20 cellular contexts compared by ENCODE assay signal in genomic region chr1:48645883-48646282, GRCh38.
DNase-seq lines count a peak whose midpoint lies in the region; ATAC-seq and TF ChIP-seq lines count a peak whose summit lies in the region.
"Had no signal": no experiment of that assay in that cellular context is flagged by ENCODE, and none has a peak within 500 bp of the region (broad histone marks: within the 10 kb centered on the region; RNA-seq: fewer than 3 reads in every experiment).

No MANE protein-coding gene starts in this region.

- H3K4ac ChIP-seq in H9 (ENCODE audit: low read depth, low read length): no peak overlapping the region

- H2BK5ac ChIP-seq in H9 (ENCODE audit: insufficient read length, low read length): no peak overlapping the region

- no peak overlapping the region for H3K56ac ChIP-seq in H9 (ENCODE audit: insufficient read length, low read depth, low read length)

- H3K27ac Mint-ChIP-seq in H9: peak overlapping the region; percentile 5 to 79 (median 49); a peak in 4 of 7 replicates
- H3K27ac Mint-ChIP-seq: CD4-positive, CD25-positive, alpha-beta regulatory T cell; T-cell had no signal

- H2BK12ac ChIP-seq in H9 (ENCODE audit: insufficient read length, low read depth, low read length): no peak overlapping the region

- peaks cover 25 to 27% of the 10 kb centered on the region in 2 experiments for H3K4me1 Mint-ChIP-seq in H9
- H3K4me1 Mint-ChIP-seq: CD4-positive, CD25-positive, alpha-beta regulatory T cell; T-cell had no signal

- H4K91ac ChIP-seq in H9 (ENCODE audit: insufficient read length, low read depth, low read length): no peak overlapping the region

- no peak overlapping the region for H2BK15ac ChIP-seq in H9 (ENCODE audit: low read depth, low read length)

- H4K20me1 ChIP-seq in H9 (ENCODE audit: control insufficient read depth, insufficient read depth, insufficient read length): no peaks in the 10 kb centered on the region

- H2BK120ac ChIP-seq in H9 (ENCODE audit: low read depth, low read length, poor library complexity, severe bottlenecking): no peak overlapping the region

- H3K23me2 ChIP-seq in H9 (ENCODE audit: insufficient read length, low read depth, low read length, poor library complexity, severe bottlenecking): no peaks in the 10 kb centered on the region

- H3K9me3 ChIP-seq in H9 (ENCODE audit: control insufficient read depth, low read depth, low read length): no peaks in the 10 kb centered on the region

- ATAC-seq in GM21367 (IDR thresholded peaks at IDR 0.05; ENCODE audit: unreplicated experiment): no peak
- ATAC-seq: HepG2, Panc1, Right ventricle myocardium inferior, T-cell had no signal

- H4K8ac ChIP-seq in H9 (replicated peaks; ENCODE audit: insufficient read length, low read depth, low read length): no peak overlapping the region

- H3K79me2 ChIP-seq in H9 (ENCODE audit: insufficient read depth, low read length): no peaks in the 10 kb centered on the region

- H3K27ac ChIP-seq in H9 (ENCODE audit: insufficient read length, low read depth, low read length): no peak overlapping the region
- H3K27ac ChIP-seq: KMS-11, SK-N-MC had no signal

- H3K9me3 Mint-ChIP-seq in H9: no peaks in the 10 kb centered on the region
- H3K9me3 Mint-ChIP-seq: CD4-positive, CD25-positive, alpha-beta regulatory T cell; T-cell had no signal

- H3K27me3 Mint-ChIP-seq in H9 (ENCODE audit: low read depth): peaks cover 5% of the 10 kb centered on the region
- H3K27me3 Mint-ChIP-seq: CD4-positive, CD25-positive, alpha-beta regulatory T cell had no signal

- H3K27me3 ChIP-seq in H9 (ENCODE audit: insufficient read depth, low read length): no peaks in the 10 kb centered on the region

- no peaks in the 10 kb centered on the region for H3K4me1 ChIP-seq in H9 (ENCODE audit: insufficient read depth, low read length)

- no peak overlapping the region for H3K9ac ChIP-seq in H9 (ENCODE audit: extremely low read depth, insufficient read length, low read length)
- H3K9ac ChIP-seq: KMS-11 had no signal

- H3K18ac ChIP-seq in H9 (ENCODE audit: insufficient read length, low read depth, low read length): no peak overlapping the region

- no peaks in the 10 kb centered on the region for H3K36me3 Mint-ChIP-seq in H9 (ENCODE audit: insufficient read depth in 1 of 3, low read depth in 3 of 3)
- H3K36me3 Mint-ChIP-seq: CD4-positive, CD25-positive, alpha-beta regulatory T cell; T-cell had no signal

- no peaks in the 10 kb centered on the region for H3K79me1 ChIP-seq in H9 (ENCODE audit: insufficient read depth, low read depth, low read length, poor library complexity, severe bottlenecking)

- no peak overlapping the region for H3K23ac ChIP-seq in H9 (ENCODE audit: insufficient read length, low read depth, low read length)

- H3K14ac ChIP-seq in H9 (ENCODE audit: insufficient read depth, low read length): no peak overlapping the region

- no peak overlapping the region for H3K4me2 ChIP-seq in H9 (ENCODE audit: insufficient read depth, insufficient read length, low read length)
- H3K4me2 ChIP-seq: KMS-11 had no signal

- no peak overlapping the region for H2BK20ac ChIP-seq in H9 (ENCODE audit: low read depth, low read length, poor library complexity, severe bottlenecking)

- no peak overlapping the region for H2AFZ ChIP-seq in H9 (ENCODE audit: low read length)

- peak; percentile 87 for DNase-seq in ELF-1 (ENCODE audit: low read depth, low spot score)
- DNase-seq in H9: peak; percentile 55
- DNase-seq in NCI-H460 (ENCODE audit: extremely low read depth, low read depth): peak; percentile 3
- peak; percentile 6 for DNase-seq in foreskin melanocyte
- no peak for DNase-seq in ureter (ENCODE audit: low spot score)
- no peak for DNase-seq in dedifferentiated amniotic fluid mesenchymal stem cell (ENCODE audit: extremely low spot score)
- no peak for DNase-seq in GM19238 (ENCODE audit: insufficient read length, low spot score)
- DNase-seq: ACHN; Calu3; CD4-positive, CD25-positive, alpha-beta regulatory T cell; DND-41; NCI-H1105 treated with DMSO at 0.1 percent for 48 hours; NCI-H526; T-cell had no signal

- no peak overlapping the region for H2AK5ac ChIP-seq in H9 (ENCODE audit: insufficient read length, low read length)

- no peak for TF ChIP-seq CTCF in H9 (conservative IDR thresholded peaks at IDR 0.05)

- no peak overlapping the region for H4K5ac ChIP-seq in H9 (ENCODE audit: insufficient read length, low read depth, low read length)

- H3K4me3 Mint-ChIP-seq in H9: no peak overlapping the region
- H3K4me3 Mint-ChIP-seq: CD4-positive, CD25-positive, alpha-beta regulatory T cell; T-cell had no signal

- H3T11ph ChIP-seq in H9 (ENCODE audit: low read length): no peak overlapping the region

- no CpG with 5 or more reads among the region's 4 CpGs for WGBS in H9 (ENCODE audit: extremely low coverage, insufficient read length, low lambda C conversion rate)

Comparison
In these comparisons a context has a peak if more than half of its experiments do, and no peak if none do; other contexts are left out.
1. DNase-seq: peak in ELF-1 (single experiment), H9 (single experiment), NCI-H460 (single experiment) and foreskin melanocyte (single experiment); none in ureter (single experiment), dedifferentiated amniotic fluid mesenchymal stem cell (single experiment) and GM19238 (single experiment).